In genomic region chr2:110578429-110578828, GRCh38 we compare ENCODE assay signal across 8 cellular contexts. TPM values are rescaled to one million over a fixed set of nuclear protein-coding genes. Genes with fewer than 3 reads are reported as not detected.
DNase-seq lines count a peak whose midpoint lies in the region; ATAC-seq and TF ChIP-seq lines count a peak whose summit lies in the region.
"Not testable (repeated sequence)": the region's sequence is repeated elsewhere in the genome, so short reads cannot be mapped to it uniquely, and the experiment has no call there.

No MANE protein-coding gene starts in this region.

- H3K4me1 ChIP-seq in upper lobe of right lung = not testable (repeated sequence)

- not testable (repeated sequence) for H3K4me1 Mint-ChIP-seq in activated naive CD8-positive, alpha-beta T cell treated with anti-CD3 and anti-CD28 coated beads, Interleukin-2, amount 50 U/mL, for 24 hours

- H3K36me3 ChIP-seq in upper lobe of right lung = not testable (repeated sequence)

- H3K9me3 Mint-ChIP-seq in activated naive CD8-positive, alpha-beta T cell treated with anti-CD3 and anti-CD28 coated beads, Interleukin-2, amount 50 U/mL, for 24 hours = not testable (repeated sequence)

- H3K27ac Mint-ChIP-seq in activated naive CD8-positive, alpha-beta T cell treated with anti-CD3 and anti-CD28 coated beads, Interleukin-2, amount 50 U/mL, for 24 hours = not testable (repeated sequence)

- not testable (repeated sequence) for TF ChIP-seq CTCF in upper lobe of right lung (IDR thresholded peaks at IDR 0.05)

- H3K4me3 ChIP-seq in upper lobe of right lung = not testable (repeated sequence)

- not testable (repeated sequence) for H3K4me3 Mint-ChIP-seq in activated naive CD8-positive, alpha-beta T cell treated with anti-CD3 and anti-CD28 coated beads, Interleukin-2, amount 50 U/mL, for 24 hours

- H3K27ac ChIP-seq in upper lobe of right lung = not testable (repeated sequence)

- not testable (repeated sequence) for DNase-seq in activated naive CD8-positive, alpha-beta T cell treated with anti-CD3 and anti-CD28 coated beads, Interleukin-2, amount 50 U/mL, for 24 hours; left lobe of liver (ENCODE audit: low spot score); upper lobe of right lung

- intact Hi-C loops in upper lobe of right lung (cut with DNase I) = not testable (repeated sequence)

- not testable (repeated sequence) for H3K27me3 Mint-ChIP-seq in activated naive CD8-positive, alpha-beta T cell treated with anti-CD3 and anti-CD28 coated beads, Interleukin-2, amount 50 U/mL, for 24 hours

- not testable (repeated sequence) for H3K27me3 ChIP-seq in upper lobe of right lung

- ATAC-seq in GM18520 (IDR thresholded peaks at IDR 0.05; ENCODE audit: unreplicated experiment) (peak; percentile 34), GM19455 (IDR thresholded peaks at IDR 0.05; ENCODE audit: unreplicated experiment) (peak; percentile 73), GM21825 (IDR thresholded peaks at IDR 0.05; ENCODE audit: unreplicated experiment) (peak; percentile 48), HG02981 (IDR thresholded peaks at IDR 0.05; ENCODE audit: unreplicated experiment) (peak; percentile 58), HG03565 (IDR thresholded peaks at IDR 0.05; ENCODE audit: unreplicated experiment) (peak; percentile 40), left lobe of liver (peak; percentile 81), upper lobe of right lung (peak; percentile 44)
- ATAC-seq in activated naive CD8-positive, alpha-beta T cell treated with anti-CD3 and anti-CD28 coated beads, Interleukin-2, amount 50 U/mL, for 24 hours = peak; percentile 37

- not testable (repeated sequence) for H3K9me3 ChIP-seq in upper lobe of right lung

- H3K36me3 Mint-ChIP-seq in activated naive CD8-positive, alpha-beta T cell treated with anti-CD3 and anti-CD28 coated beads, Interleukin-2, amount 50 U/mL, for 24 hours (ENCODE audit: low read depth) = not testable (repeated sequence)

RNA-seq across cellular contexts. Expression of gene RGPD6, which starts 1.4 kb away (rescaled TPM):
- 2.7 TPM for total RNA-seq in left lobe of liver
- 15.1 TPM for total RNA-seq in upper lobe of right lung
